9 cellular contexts compared by ENCODE assay signal in the genomic region with DNA sequence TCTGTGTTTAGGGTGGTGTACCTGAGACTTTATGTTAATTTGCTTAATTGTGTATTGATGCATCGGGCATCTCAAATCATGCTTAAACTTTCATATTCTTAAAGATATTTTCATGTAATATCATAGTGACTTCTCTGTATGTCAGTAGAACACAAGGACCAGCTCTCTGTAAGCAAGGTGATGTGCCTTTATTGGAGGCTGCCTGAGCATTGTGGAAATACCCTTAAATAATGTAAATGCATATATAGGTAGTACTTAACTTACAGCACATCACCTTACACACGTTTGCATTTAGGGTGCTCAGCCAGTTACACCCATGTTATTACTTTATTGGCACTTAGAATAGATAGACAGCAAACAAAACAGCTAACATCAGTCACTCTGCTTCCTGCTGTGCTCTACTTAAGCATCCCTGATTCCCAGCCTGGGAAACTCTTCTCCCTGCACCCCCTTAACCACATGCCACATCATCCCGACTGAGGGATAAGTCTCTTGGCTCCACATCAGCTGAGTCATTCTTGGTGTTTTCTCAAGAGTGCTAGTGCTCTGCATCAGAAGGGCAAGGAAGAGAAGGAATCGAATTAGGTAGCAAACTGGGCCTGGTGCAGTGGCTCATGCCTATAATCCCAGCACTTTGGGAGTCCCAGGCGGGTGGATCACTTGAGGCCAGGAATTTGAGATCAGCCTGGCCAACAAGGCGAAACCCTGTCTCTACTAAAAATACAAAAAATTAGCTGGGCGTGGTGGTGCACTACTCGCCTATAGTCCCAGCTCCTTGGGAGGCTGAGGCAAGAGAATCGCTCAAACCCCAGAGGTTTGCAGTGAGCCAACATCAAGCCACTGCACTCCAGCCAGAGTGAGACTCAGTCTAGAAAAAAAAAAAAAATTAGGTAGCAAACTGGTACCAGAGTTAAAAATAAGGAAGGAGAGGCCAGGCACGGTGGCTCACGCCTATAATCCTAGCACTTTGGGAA.
DNase-seq lines count a peak whose midpoint lies in the region; ATAC-seq and TF ChIP-seq lines count a peak whose summit lies in the region.
"Had no signal": no experiment of that assay in that cellular context is flagged by ENCODE, and none has a peak within 500 bp of the region (broad histone marks: within the 10 kb centered on the region; RNA-seq: fewer than 3 reads in every experiment).

No MANE protein-coding gene starts in this region.

- no peaks in the 10 kb centered on the region for H3K27me3 Mint-ChIP-seq in WTC11 (ENCODE audit: low read depth)

- H3K9me3 ChIP-seq in gastrocnemius medialis: no peaks in the 10 kb centered on the region

- H3K4me1 ChIP-seq in gastrocnemius medialis: peaks cover 60 to 70% of the 10 kb centered on the region in 2 donors

- peak overlapping the region; percentile 55; the same call in 1 of the 2 replicates for H3K27ac Mint-ChIP-seq in WTC11

- POLR2A ChIA-PET in WTC11 (lab: Charles Lee): no interaction called here

- H3K27ac ChIP-seq in gastrocnemius medialis: peak overlapping the region; percentile 79 to 90 (median 84)

- H3K4me3 Mint-ChIP-seq in WTC11: no peak overlapping the region

- TF ChIP-seq POLR2A in gastrocnemius medialis (IDR thresholded peaks at IDR 0.05): no peak

- CTCF ChIA-PET in WTC11 (lab: Charles Lee): interaction anchor here (0.7 to 1.5 kb wide), 3 partner anchors 94 to 447 kb away, joined by 3 to 5 read pairs (median 3); no protein-coding TSS in a partner anchor

- no peak for TF ChIP-seq CTCF in WTC11 (IDR thresholded peaks at IDR 0.05)
- TF ChIP-seq CTCF in gastrocnemius medialis (IDR thresholded peaks at IDR 0.05 in 4 of 5, conservative IDR thresholded peaks at IDR 0.05 in 1 of 5): no peak

- intact Hi-C loops in Right ventricle myocardium superior (cut with DNase I): no loop called here
- intact Hi-C loops in gastrocnemius medialis (cut with DNase I; ENCODE audit: low total_unique reads): no loop called here

- peaks cover 11% of the 10 kb centered on the region for H3K9me3 Mint-ChIP-seq in WTC11

- in situ Hi-C loops in gastrocnemius medialis (cut with MboI; ENCODE audit: low sequenced_read_pairs in 4 of 4): no loop called here

- H3K36me3 ChIP-seq in gastrocnemius medialis: peaks cover 0 to 7% of the 10 kb centered on the region in 2 donors

- ATAC-seq in WTC11 (peak; percentile 89), Right ventricle myocardium superior (ENCODE audit: poor library complexity) (peak; percentile 46), gastrocnemius medialis (peak; percentile 83 to 94), GM18873 (IDR thresholded peaks at IDR 0.05; ENCODE audit: low FRiP score, unreplicated experiment) (no peak), GM18498 (IDR thresholded peaks at IDR 0.05; ENCODE audit: unreplicated experiment) (no peak)

- peaks cover 35% of the 10 kb centered on the region for H3K4me1 Mint-ChIP-seq in WTC11

- H3K27me3 ChIP-seq in gastrocnemius medialis: no peaks in the 10 kb centered on the region

- no peak overlapping the region for H3K4me3 ChIP-seq in gastrocnemius medialis
- H3K4me3 ChIP-seq: lung had no signal

- DNase-seq in GOT3 (lab: John Stamatoyannopoulos, UW): peak; percentile 64
- no peak for DNase-seq in WTC11 (ENCODE audit: low spot score)
- DNase-seq in Right ventricle myocardium superior: peak; percentile 45
- peak; percentile 63 to 77 for DNase-seq in gastrocnemius medialis
- no peak for DNase-seq in NOMO-1 treated with dmso at 0.1 percent for 144 hours (lab: John Stamatoyannopoulos, UW; ENCODE audit: unreplicated experiment)
- DNase-seq in Kasumi-1 (lab: John Stamatoyannopoulos, UW): no peak

- H3K36me3 Mint-ChIP-seq in WTC11: peaks cover 10% of the 10 kb centered on the region

TF ChIP-seq in WTC11, 78 proteins besides CTCF, POLR2A, EP300 and RAD21:
- 0 out of 2 replicates have a peak, but pooled peaks have one; percentile 80 for TF ChIP-seq NFE2L1 (CRISPR knock-in tag; IDR thresholded peaks at IDR 0.05)
- TF ChIP-seq, protein P1, sequence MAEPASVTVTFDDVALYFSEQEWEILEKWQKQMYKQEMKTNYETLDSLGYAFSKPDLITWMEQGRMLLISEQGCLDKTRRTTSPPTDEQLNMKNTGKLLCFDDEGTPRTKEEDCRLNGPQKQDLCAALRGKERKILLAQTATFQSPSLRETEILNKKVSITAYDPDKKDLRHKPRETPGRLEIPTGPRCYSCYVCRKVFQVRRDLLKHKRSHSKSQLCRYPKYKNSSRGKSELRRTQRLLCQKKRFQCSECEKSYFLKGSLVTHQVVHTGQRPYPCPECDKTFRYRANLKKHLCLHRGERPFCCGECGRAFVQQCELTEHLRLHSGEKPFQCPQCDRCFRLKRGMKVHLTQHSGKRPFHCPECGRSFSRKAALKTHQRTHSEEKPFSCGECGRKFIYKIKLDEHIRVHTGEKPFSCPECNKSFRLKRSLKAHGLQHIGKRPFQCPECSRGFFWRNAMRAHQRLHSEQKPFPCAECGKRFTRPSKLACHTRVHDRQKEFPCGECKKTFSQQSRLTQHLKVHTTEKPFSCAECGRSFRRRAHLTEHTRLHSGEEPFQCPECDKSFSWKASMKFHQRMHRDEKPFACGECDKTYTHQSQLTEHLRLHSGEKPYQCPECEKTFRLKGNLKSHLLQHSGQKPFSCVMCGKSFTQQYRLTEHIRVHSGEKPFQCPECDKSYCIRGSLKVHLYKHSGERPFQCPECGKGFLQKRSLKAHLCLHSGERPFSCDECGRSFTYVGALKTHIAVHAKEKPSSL (CRISPR knock-in tag; conservative IDR thresholded peaks at IDR 0.05): no peak
TF ChIP-seq in WTC11: peak in this region for 1.

Comparison
In these comparisons a context has a peak if more than half of its experiments do, and no peak if none do; other contexts are left out.
1. DNase-seq: peak in GOT3 (single experiment), Right ventricle myocardium superior (single experiment) and gastrocnemius medialis (2 of 2); none in WTC11 (single experiment), NOMO-1 treated with dmso at 0.1 percent for 144 hours (single experiment) and Kasumi-1 (0 of 2).
2. ATAC-seq: peak in WTC11 (single experiment), Right ventricle myocardium superior (single experiment) and gastrocnemius medialis (2 of 2); none in GM18873 (single experiment) and GM18498 (single experiment).